Comparison of ENCODE assay signal across 15 cellular contexts in the genomic region with DNA sequence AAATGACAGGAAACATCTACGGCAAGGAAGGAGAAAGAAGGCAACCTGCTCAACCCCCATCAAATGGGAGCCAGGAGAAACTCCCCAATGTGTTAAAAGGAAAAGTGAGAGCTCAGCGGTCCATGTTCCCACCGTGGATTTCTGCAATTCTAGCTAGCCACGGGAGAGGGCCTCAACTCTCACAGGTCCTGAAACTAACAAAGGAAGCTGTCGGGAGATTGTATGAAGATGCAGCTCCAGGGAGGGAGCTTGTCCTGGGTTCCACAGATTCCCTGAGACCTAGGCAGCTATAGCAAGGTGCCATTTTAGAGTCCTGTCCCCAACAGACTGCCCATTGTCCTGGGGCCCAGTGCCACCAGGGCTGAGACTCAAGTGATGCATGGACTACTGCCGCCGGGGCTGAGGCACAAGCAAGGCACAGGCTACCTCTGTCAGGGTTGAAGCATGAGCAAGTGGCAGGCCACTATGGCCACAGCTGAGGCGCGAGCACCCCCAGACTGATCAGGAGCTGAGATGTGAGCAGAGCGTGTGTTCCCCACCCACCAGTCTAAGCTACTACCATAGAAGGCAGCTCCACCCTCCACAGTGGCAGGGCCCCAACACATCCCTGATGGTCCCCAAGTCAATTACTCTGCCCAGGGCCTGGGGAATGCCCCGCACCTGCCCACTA. TPM values are rescaled to one million over a fixed set of nuclear protein-coding genes. Genes with fewer than 3 reads are reported as not detected.
DNase-seq lines count a peak whose midpoint lies in the region; ATAC-seq and TF ChIP-seq lines count a peak whose summit lies in the region.
"Had no signal": no experiment of that assay in that cellular context is flagged by ENCODE, and none has a peak within 500 bp of the region (broad histone marks: within the 10 kb centered on the region; RNA-seq: fewer than 3 reads in every experiment).

No MANE protein-coding gene starts in this region.

- peaks cover 11% of the 10 kb centered on the region for H3K4me1 ChIP-seq in CD8-positive, alpha-beta T cell (ENCODE audit: insufficient read depth, low read length)
- H3K4me1 ChIP-seq in A673 (ENCODE audit: insufficient read depth, low read length, poor library complexity, severe bottlenecking): no peaks in the 10 kb centered on the region
- H3K4me1 ChIP-seq: BE2C had no signal

- peaks cover 50% of the 10 kb centered on the region for H3K36me3 Mint-ChIP-seq in CD8-positive, alpha-beta T cell
- no peaks in the 10 kb centered on the region for H3K36me3 Mint-ChIP-seq in chondrocyte (ENCODE audit: low read depth)
- peaks cover 27 to 36% (median 31%) of the 10 kb centered on the region in 3 donors for H3K36me3 Mint-ChIP-seq in naive thymus-derived CD8-positive, alpha-beta T cell
- H3K36me3 Mint-ChIP-seq in HFFc6 (ENCODE audit: low read depth): peaks cover 34% of the 10 kb centered on the region

- CTCF ChIA-PET in CD8-positive, alpha-beta T cell (lab: Charles Lee): interaction anchor here (0.7 kb wide), 1 partner anchor 30 kb away, joined by 4 read pairs; no protein-coding TSS in a partner anchor
- CTCF ChIA-PET in A673 (lab: Charles Lee): interaction anchor here (0.5 kb wide), 1 partner anchor 247 kb away, joined by 9 read pairs; no protein-coding TSS in a partner anchor

- no peak overlapping the region for H3K4me3 ChIP-seq in CD8-positive, alpha-beta T cell (ENCODE audit: low read depth, low read length)
- H3K4me3 ChIP-seq in H7 (ENCODE audit: insufficient read depth, low read depth, low read length): no peak overlapping the region
- no peak overlapping the region for H3K4me3 ChIP-seq in A673 (ENCODE audit: low read depth, low read length, poor library complexity, severe bottlenecking)
- H3K4me3 ChIP-seq: psoas muscle had no signal

- intact Hi-C loops in CD8-positive, alpha-beta T cell (cut with DNase I, micrococcal nuclease): no loop called here
- intact Hi-C loops in A673 (cut with micrococcal nuclease; ENCODE audit: unreplicated experiment): no loop called here

- no peaks in the 10 kb centered on the region for H3K27me3 ChIP-seq in CD8-positive, alpha-beta T cell (ENCODE audit: insufficient read depth, low read length)
- no peaks in the 10 kb centered on the region for H3K27me3 ChIP-seq in H7 (ENCODE audit: control insufficient read depth, insufficient read depth, low read length)
- H3K27me3 ChIP-seq in A673 (replicated peaks; ENCODE audit: insufficient read depth, low read depth, low read length, poor library complexity): no peaks in the 10 kb centered on the region
- H3K27me3 ChIP-seq: BE2C had no signal

- no peaks in the 10 kb centered on the region for H3K36me3 ChIP-seq in CD8-positive, alpha-beta T cell (ENCODE audit: insufficient read depth, low read length)
- H3K36me3 ChIP-seq in H7 (replicated peaks; ENCODE audit: control insufficient read depth, insufficient read depth, low read length) (peaks cover 1% of the 10 kb centered on the region), A673 (ENCODE audit: insufficient read depth, low read length, poor library complexity, severe bottlenecking) (no peaks in the 10 kb centered on the region)
- H3K36me3 ChIP-seq: BE2C had no signal

- H3K9me3 ChIP-seq in CD8-positive, alpha-beta T cell (ENCODE audit: low read length): no peaks in the 10 kb centered on the region
- peaks cover 5% of the 10 kb centered on the region for H3K9me3 ChIP-seq in A673 (ENCODE audit: low read depth, low read length, poor library complexity, severe bottlenecking)
- H3K9me3 ChIP-seq: BE2C, psoas muscle had no signal

- ATAC-seq in CD8-positive, alpha-beta T cell: no peak
- ATAC-seq in naive thymus-derived CD8-positive, alpha-beta T cell: no peak

- peaks cover 8% of the 10 kb centered on the region for H3K9me3 Mint-ChIP-seq in CD8-positive, alpha-beta T cell
- peaks cover 10% of the 10 kb centered on the region for H3K9me3 Mint-ChIP-seq in chondrocyte (ENCODE audit: low read depth)
- H3K9me3 Mint-ChIP-seq in naive thymus-derived CD8-positive, alpha-beta T cell: peaks cover 0 to 11% (median 0%) of the 10 kb centered on the region in 9 donors
- H3K9me3 Mint-ChIP-seq in HFFc6: peaks cover 5% of the 10 kb centered on the region

- POLR2A ChIA-PET in CD8-positive, alpha-beta T cell (lab: Charles Lee): interaction anchor here (1.4 kb wide), 1 partner anchor 28 kb away, joined by 4 read pairs; no protein-coding TSS in a partner anchor
- POLR2A ChIA-PET in naive thymus-derived CD8-positive, alpha-beta T cell (lab: Charles Lee): interaction anchor here (0.5 kb wide), 1 partner anchor 11 kb away, joined by 3 read pairs; no protein-coding TSS in a partner anchor
- POLR2A ChIA-PET in A673 (lab: Charles Lee; ENCODE audit: low non-redundant PET): no interaction called here

- peaks cover 83% of the 10 kb centered on the region for H3K4me1 Mint-ChIP-seq in CD8-positive, alpha-beta T cell (ENCODE audit: low read depth)
- H3K4me1 Mint-ChIP-seq in chondrocyte (ENCODE audit: low read depth) (peaks cover 24% of the 10 kb centered on the region), HFFc6 (ENCODE audit: low read depth) (peaks cover 18% of the 10 kb centered on the region)
- H3K4me1 Mint-ChIP-seq in naive thymus-derived CD8-positive, alpha-beta T cell: peaks cover 42 to 88% (median 84%) of the 10 kb centered on the region in 4 donors

- no peak overlapping the region for H3K4me3 Mint-ChIP-seq in CD8-positive, alpha-beta T cell
- H3K4me3 Mint-ChIP-seq in chondrocyte (ENCODE audit: unreplicated experiment) (no peak overlapping the region), HFFc6 (no peak overlapping the region)
- H3K4me3 Mint-ChIP-seq in naive thymus-derived CD8-positive, alpha-beta T cell: peak overlapping the region in 5 of 10 donors; percentile 0 to 47 (median 8)

- peak overlapping the region; percentile 25 for H3K27ac Mint-ChIP-seq in CD8-positive, alpha-beta T cell
- H3K27ac Mint-ChIP-seq in chondrocyte (ENCODE audit: unreplicated experiment) (peak overlapping the region; percentile 17), HFFc6 (no peak overlapping the region)
- peak overlapping the region in 7 of 10 donors; percentile 16 to 84 (median 63) for H3K27ac Mint-ChIP-seq in naive thymus-derived CD8-positive, alpha-beta T cell

- DNase-seq in CD8-positive, alpha-beta T cell: no peak
- DNase-seq in H7: peak; percentile 35
- no peak for DNase-seq in chondrocyte (ENCODE audit: low spot score)
- DNase-seq in naive thymus-derived CD8-positive, alpha-beta T cell: no peak
- no peak for DNase-seq in A673 (ENCODE audit: low spot score)
- DNase-seq in retina: no peak
- no peak for DNase-seq in HFFc6
- DNase-seq: activated CD4-positive, alpha-beta T cell treated with anti-CD3 and anti-CD28 coated beads, Interleukin-2, amount 50 U/mL, for 4 hours; activated effector memory CD4-positive, alpha-beta T cell treated with anti-CD3 and anti-CD28 coated beads, Interleukin-2, amount 50 U/mL, for 16 hours; BE2C; head of caudate nucleus; kidney; psoas muscle had no signal

- H3K27ac ChIP-seq in CD8-positive, alpha-beta T cell (ENCODE audit: low read depth, low read length): no peak overlapping the region
- H3K27ac ChIP-seq in A673 (ENCODE audit: low read depth, low read length, poor library complexity, severe bottlenecking): no peak overlapping the region
- H3K27ac ChIP-seq: HL-60, KMS-11, psoas muscle had no signal

- H3K27me3 Mint-ChIP-seq in CD8-positive, alpha-beta T cell (ENCODE audit: low read depth): no peaks in the 10 kb centered on the region
- H3K27me3 Mint-ChIP-seq in chondrocyte (ENCODE audit: low read depth) (no peaks in the 10 kb centered on the region), HFFc6 (ENCODE audit: insufficient read depth) (no peaks in the 10 kb centered on the region; the same call in none of the 2 replicates)
- no peaks in the 10 kb centered on the region for H3K27me3 Mint-ChIP-seq in naive thymus-derived CD8-positive, alpha-beta T cell

- TF ChIP-seq CTCF in CD8-positive, alpha-beta T cell (IDR thresholded peaks at IDR 0.05): no peak
- TF ChIP-seq CTCF in chondrocyte (IDR thresholded peaks at IDR 0.05): no peak
- TF ChIP-seq CTCF in A673 (conservative IDR thresholded peaks at IDR 0.05; ENCODE audit: low read depth, low read length): no peak
- no peak for TF ChIP-seq CTCF in HFFc6 (IDR thresholded peaks at IDR 0.05)

- BruUV-seq in A673 (replicated peaks; lab: Mats Ljungman, UMichigan): no TSS peak

RNA-seq across cellular contexts. Expression of a gene that starts 31.3 kb away (rescaled TPM):
- total RNA-seq in CD8-positive, alpha-beta T cell: 100 to 1,000 TPM in 1 of 2 experiments, 10 to 100 TPM in 1; 96.7 to 103 TPM
- 12.3 and 36.3 TPM in 2 replicates for total RNA-seq in H7 (2014; rRNA removed; shearing (Covaris generic))
- total RNA-seq in chondrocyte (61.3 to 65.0 TPM (median 64.2 TPM) in 3 replicates), A673 (2021) (94.1 and 112 TPM in 2 replicates)
- total RNA-seq in naive thymus-derived CD8-positive, alpha-beta T cell: 100 to 1,000 TPM; 107 to 112 TPM
- 10 to 100 TPM; 30.6 to 33.0 (median 32.5) TPM for polyA plus RNA-seq in naive thymus-derived CD8-positive, alpha-beta T cell
- 10 to 100 TPM; 44.7 to 59.2 (median 55.3) TPM for total RNA-seq in HFFc6 (2021; fragmentation: NEBNext Ultra II Directional; extraction: Animal tissue kit (Norgen Biotek cat#: 25700))

RNA-seq across cellular contexts. Expression of a gene that starts 31.7 kb away (rescaled TPM):
- total RNA-seq in CD8-positive, alpha-beta T cell: 1 to 10 TPM; 1.4 to 2.0 TPM
- total RNA-seq in H7 (2014; rRNA removed; shearing (Covaris generic)): 13.1 and 19.0 TPM in 2 replicates
- total RNA-seq in chondrocyte (35.9 to 47.3 TPM (median 45.1 TPM) in 3 replicates), A673 (2021) (15.7 and 18.1 TPM in 2 replicates)
- total RNA-seq in naive thymus-derived CD8-positive, alpha-beta T cell: 1 to 10 TPM; 5.2 to 6.4 TPM
- 10 to 100 TPM; 18.3 to 31.5 (median 25.0) TPM for polyA plus RNA-seq in naive thymus-derived CD8-positive, alpha-beta T cell
- 10 to 100 TPM; 33.3 to 48.5 (median 39.5) TPM for total RNA-seq in HFFc6 (2021; fragmentation: NEBNext Ultra II Directional; extraction: Animal tissue kit (Norgen Biotek cat#: 25700))
